28 cellular contexts compared by ENCODE assay signal in the genomic region with DNA sequence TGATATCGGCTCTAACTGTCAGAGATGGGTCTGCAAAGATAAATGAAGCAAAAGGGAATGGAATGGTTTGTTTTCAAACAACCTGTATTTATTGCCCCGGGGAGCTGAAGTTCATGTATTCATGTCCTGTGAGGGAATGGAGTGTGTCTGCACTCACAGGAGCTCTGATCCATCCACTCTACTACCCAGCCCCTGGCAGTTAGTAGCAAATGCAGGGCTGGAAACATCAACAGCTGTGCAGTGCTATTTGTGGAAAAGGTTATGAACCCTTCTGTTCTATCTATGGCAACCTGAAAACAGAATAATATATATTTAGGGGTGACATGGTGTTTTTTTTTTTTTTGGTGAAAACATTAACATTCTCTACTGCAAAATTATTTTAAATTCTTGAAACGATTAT.
"Had no signal": no experiment of that assay in that cellular context is flagged by ENCODE, and none has a peak within 500 bp of the region (broad histone marks: within the 10 kb centered on the region; RNA-seq: fewer than 3 reads in every experiment).

No MANE protein-coding gene starts in this region.

- H3K4me2 ChIP-seq: smooth muscle cell had no signal

- H3K4me1 ChIP-seq: gastroesophageal sphincter, pancreas, psoas muscle, sigmoid colon, upper lobe of left lung, vagina had no signal

- H3K4me3 ChIP-seq: gastroesophageal sphincter, pancreas, psoas muscle, sigmoid colon, smooth muscle cell, upper lobe of left lung, vagina had no signal

- H3K9me3 ChIP-seq: gastroesophageal sphincter, pancreas, psoas muscle, sigmoid colon, upper lobe of left lung, vagina had no signal

- H3K36me3 ChIP-seq: gastroesophageal sphincter, pancreas, sigmoid colon, vagina, WERI-Rb-1 had no signal

- DNase-seq: activated CD4-positive, alpha-beta memory T cell treated with anti-CD3 and anti-CD28 coated beads for 36 hours; activated CD4-positive, alpha-beta T cell treated with anti-CD3 and anti-CD28 coated beads for 48 hours; activated CD8-positive, alpha-beta memory T cell treated with anti-CD3 and anti-CD28 coated beads, Interleukin-2, amount 50 U/mL, for 4 hours; activated gamma-delta T cell treated with Interleukin-2 at 50 U/mL for 16 hours; activated naive CD4-positive, alpha-beta T cell treated with anti-CD3 and anti-CD28 coated beads, Interleukin-2, amount 50 U/mL, for 16 hours; activated T-cell treated with anti-CD3 and anti-CD28 coated beads, Interleukin-2, amount 50 U/mL, for 1 hour; caudate nucleus; head of caudate nucleus; hippocampal formation; immature natural killer cell; kidney; naive thymus-derived CD8-positive, alpha-beta T cell; nucleus accumbens; pancreas; psoas muscle; sigmoid colon; stimulated activated CD4-positive, alpha-beta T cell treated with anti-CD3 and anti-CD28 coated beads, Interleukin-1b, Interleukin-23, amount 100 ng/mL, for 48 hours; stimulated activated CD4-positive, alpha-beta T cell treated with anti-CD3 and anti-CD28 coated beads, Interleukin-4, amount 100 ng/mL, for 4 hours; stimulated activated CD8-positive, alpha-beta memory T cell treated with anti-CD3 and anti-CD28 coated beads, Interleukin-4, amount 100 ng/mL, for 48 hours; stimulated activated naive CD8-positive, alpha-beta T cell treated with anti-CD3 and anti-CD28 coated beads, Interleukin-15, amount 100 ng/mL, for 72 hours; substantia nigra; upper lobe of left lung; WERI-Rb-1 had no signal

- ATAC-seq: activated CD4-positive, CD25-positive, alpha-beta regulatory T cell treated with anti-CD3 and anti-CD28 coated beads, Interleukin-2, amount 50 U/mL, for 24 hours; gastroesophageal sphincter; naive thymus-derived CD8-positive, alpha-beta T cell; psoas muscle; stimulated activated memory B cell treated with anti-CD40 and anti-IgM and Interleukin-4, amounts not matched to agents 10 μg/mL and 1 μg/mL and 100 μg/mL, for 72 hours; stimulated activated naive CD8-positive, alpha-beta T cell treated with anti-CD3 and anti-CD28 coated beads, Interleukin-15, amount 100 ng/mL, for 72 hours had no signal

- H3K27ac ChIP-seq: gastroesophageal sphincter, pancreas, psoas muscle, sigmoid colon, upper lobe of left lung, vagina, WERI-Rb-1 had no signal

- H3K27me3 ChIP-seq: gastroesophageal sphincter, pancreas, sigmoid colon, upper lobe of left lung, vagina had no signal
